ENCODE assay signal across 15 cellular contexts in genomic region chr7:27453702-27454405, GRCh38.
A peak's percentile ranks its signal among the peaks of the same experiment; 100 is the strongest.
DNase-seq lines count a peak whose midpoint lies in the region; ATAC-seq and TF ChIP-seq lines count a peak whose summit lies in the region.
"Had no signal": no experiment of that assay in that cellular context is flagged by ENCODE, and none has a peak within 500 bp of the region (broad histone marks: within the 10 kb centered on the region; RNA-seq: fewer than 3 reads in every experiment).

No MANE protein-coding gene starts in this region.

- no peaks in the 10 kb centered on the region for H3K79me1 ChIP-seq in neuronal stem cell (ENCODE audit: low read depth, low read length)

- no peak overlapping the region for H3K4me3 ChIP-seq in neuronal stem cell (ENCODE audit: low read length in 2 of 2)

- H4K8ac ChIP-seq in neuronal stem cell (ENCODE audit: low read depth, low read length): no peak overlapping the region

- H3K36me3 ChIP-seq in neuronal stem cell (replicated peaks in 1 of 2; ENCODE audit: control insufficient read depth in 2 of 2, insufficient read depth in 2 of 2, low read length in 2 of 2): no peaks in the 10 kb centered on the region

- no peak overlapping the region for H2BK15ac ChIP-seq in neuronal stem cell (ENCODE audit: low read length)

- H3K9me3 Mint-ChIP-seq in progenitor cell of endocrine pancreas (ENCODE audit: low read depth): no peaks in the 10 kb centered on the region
- H3K9me3 Mint-ChIP-seq: CD4-positive, alpha-beta memory T cell; nephron had no signal

- no peak overlapping the region for H3K4ac ChIP-seq in neuronal stem cell (ENCODE audit: low read length)

- H3K14ac ChIP-seq in neuronal stem cell (ENCODE audit: low read length): peak overlapping the region; percentile 97

- H3K4me2 ChIP-seq in neuronal stem cell (ENCODE audit: insufficient read depth, low read length, poor library complexity, severe bottlenecking): no peak overlapping the region

- ATAC-seq in HG03354 (IDR thresholded peaks at IDR 0.05; ENCODE audit: poor library complexity, severe bottlenecking, unreplicated experiment): no peak

- no peak overlapping the region for H2BK120ac ChIP-seq in neuronal stem cell (ENCODE audit: low read depth, low read length)

- peak overlapping the region; percentile 48 for H2AFZ ChIP-seq in neuronal stem cell (ENCODE audit: low read length)

- peak overlapping the region; percentile 19 for H3K18ac ChIP-seq in neuronal stem cell (ENCODE audit: low read length)

- no peak overlapping the region for H3K4me3 Mint-ChIP-seq in progenitor cell of endocrine pancreas (ENCODE audit: low read depth)
- H3K4me3 Mint-ChIP-seq: CD4-positive, alpha-beta memory T cell; nephron had no signal

- WGBS in neuronal stem cell (ENCODE audit: extremely low coverage in 2 of 2, insufficient read length in 2 of 2, insufficient replicate concordance in 1 of 2), 2 donors: no CpG with 5 or more reads among the region's 8 CpGs

- no peaks in the 10 kb centered on the region for H3K36me3 Mint-ChIP-seq in progenitor cell of endocrine pancreas (ENCODE audit: insufficient read depth)
- H3K36me3 Mint-ChIP-seq: CD4-positive, alpha-beta memory T cell had no signal

- no peak overlapping the region for H2AK5ac ChIP-seq in neuronal stem cell (ENCODE audit: low read depth, low read length)

- H4K91ac ChIP-seq in neuronal stem cell (ENCODE audit: low read depth, low read length, poor library complexity): no peak overlapping the region

- no peak overlapping the region for H2BK5ac ChIP-seq in neuronal stem cell (ENCODE audit: low read length)

- H3K23ac ChIP-seq in neuronal stem cell (ENCODE audit: low read depth, low read length, poor library complexity): no peak overlapping the region

- TF ChIP-seq CTCF in progenitor cell of endocrine pancreas (IDR thresholded peaks at IDR 0.05; ENCODE audit: unreplicated experiment): no peak

- H3K27me3 ChIP-seq in neuronal stem cell (ENCODE audit: control insufficient read depth in 3 of 3, insufficient read depth in 3 of 3, low read depth in 1 of 3, low read length in 3 of 3): no peaks in the 10 kb centered on the region

- no peaks in the 10 kb centered on the region for H3K9me3 ChIP-seq in neuronal stem cell (replicated peaks in 1 of 2; ENCODE audit: control insufficient read depth in 2 of 2, insufficient read depth in 1 of 2, low read depth in 1 of 2, low read length in 2 of 2)

- no peak overlapping the region for H3K27ac ChIP-seq in neuronal stem cell (replicated peaks; ENCODE audit: low read length)
- H3K27ac ChIP-seq: epithelial cell of prostate had no signal

- H3K4me1 Mint-ChIP-seq in progenitor cell of endocrine pancreas (ENCODE audit: low read depth): peaks cover 5% of the 10 kb centered on the region
- H3K4me1 Mint-ChIP-seq: CD4-positive, alpha-beta memory T cell had no signal

- peak; percentile 94 for DNase-seq in EL
- peak; percentile 95 for DNase-seq in M059J (ENCODE audit: low read depth)
- DNase-seq in brain pericyte (ENCODE audit: low read depth, low spot score): peak; percentile 25
- no peak for DNase-seq in neuronal stem cell (ENCODE audit: low spot score)
- no peak for DNase-seq in progenitor cell of endocrine pancreas (ENCODE audit: low spot score, unreplicated experiment)
- no peak for DNase-seq in stimulated activated CD4-positive, alpha-beta T cell treated with anti-CD3 and anti-CD28 coated beads, Interleukin-1b, Interleukin-23, amount 100 ng/mL, for 48 hours
- no peak for DNase-seq in nucleus accumbens (lab: John Stamatoyannopoulos, UW)
- DNase-seq: anterior cingulate cortex; CD4-positive, alpha-beta memory T cell; H7; NCI-H2171; stimulated activated naive CD4-positive, alpha-beta T cell had no signal

- peaks cover 0 to 4% of the 10 kb centered on the region in 2 donors for H3K4me1 ChIP-seq in neuronal stem cell (ENCODE audit: control insufficient read depth in 2 of 2, insufficient read depth in 1 of 2, low read depth in 1 of 2, low read length in 2 of 2)

- no peak overlapping the region for H2BK12ac ChIP-seq in neuronal stem cell (ENCODE audit: low read length)

- H3K27me3 Mint-ChIP-seq in progenitor cell of endocrine pancreas: peaks cover under 1% of the 10 kb centered on the region

- no peak overlapping the region for H3K27ac Mint-ChIP-seq in progenitor cell of endocrine pancreas
- H3K27ac Mint-ChIP-seq: CD4-positive, alpha-beta memory T cell had no signal

- no peak overlapping the region for H3K9ac ChIP-seq in neuronal stem cell (ENCODE audit: low read depth, low read length, poor library complexity)

Comparison
In these comparisons a context has a peak if more than half of its experiments do, and no peak if none do; other contexts are left out.
1. DNase-seq: peak in EL (single experiment), M059J (single experiment) and brain pericyte (single experiment); none in neuronal stem cell (single experiment), progenitor cell of endocrine pancreas (single experiment), stimulated activated CD4-positive, alpha-beta T cell treated with anti-CD3 and anti-CD28 coated beads, Interleukin-1b, Interleukin-23, amount 100 ng/mL, for 48 hours (single experiment) and nucleus accumbens (0 of 56).